15 cellular contexts compared by ENCODE assay signal in the genomic region with DNA sequence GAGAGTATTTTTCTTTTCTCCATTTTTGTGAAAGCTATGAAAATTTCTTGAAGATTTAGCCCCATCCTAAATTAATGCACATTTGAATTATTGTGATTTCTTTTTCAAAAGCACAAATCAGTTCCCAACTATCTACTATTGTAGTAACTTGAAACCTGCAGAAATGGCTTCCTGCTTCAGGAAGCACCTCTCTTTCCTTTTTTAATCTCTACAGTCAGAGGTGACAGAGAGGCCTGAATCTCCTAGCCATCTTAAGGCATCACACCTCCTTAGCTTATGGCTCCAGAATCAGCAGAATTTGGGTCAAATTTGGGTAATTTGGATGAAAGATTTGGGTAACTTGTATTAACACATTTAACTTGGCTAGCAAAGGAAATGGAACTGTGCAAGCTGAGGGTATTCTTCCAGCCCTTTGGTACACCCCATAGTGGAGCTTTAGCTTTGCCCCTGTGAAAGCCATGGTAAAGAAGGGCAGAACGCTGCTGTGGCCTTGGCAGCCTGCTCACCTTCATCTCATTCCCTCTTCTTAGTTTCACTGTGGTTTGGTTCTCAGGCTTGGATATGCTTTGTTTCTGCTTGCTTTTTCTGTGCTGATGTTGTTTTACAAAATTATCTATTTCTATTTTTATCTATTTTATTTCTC.
"Had no signal": no experiment of that assay in that cellular context is flagged by ENCODE, and none has a peak within 500 bp of the region (broad histone marks: within the 10 kb centered on the region; RNA-seq: fewer than 3 reads in every experiment).

No MANE protein-coding gene starts in this region.

- H3K9me3 ChIP-seq: colonic mucosa, left ventricle myocardium inferior had no signal

- H3K9me3 Mint-ChIP-seq: activated naive CD4-positive, alpha-beta T cell treated with anti-CD3 and anti-CD28 coated beads, Interleukin-2, amount 10 ng/mL, durations not matched to agents 7 days and 5 days; activated T-helper 17 cell treated with anti-CD3 and anti-CD28 coated beads, Interleukin-2, amount 50 U/mL, for 72 hours; mesothelial cell of epicardium; neural crest cell; stimulated activated naive CD8-positive, alpha-beta T cell treated with anti-CD3 and anti-CD28 coated beads, Interleukin-15, Interleukin-2, amounts not matched to agents 100 ng/mL and 50 ng/mL, for 24 hours; T-cell had no signal

- H3K4me3 ChIP-seq: cardiac muscle cell, colonic mucosa, left ventricle myocardium inferior had no signal

- H3K4me1 ChIP-seq: colonic mucosa had no signal

- ATAC-seq: activated T-helper 17 cell treated with anti-CD3 and anti-CD28 coated beads, Interleukin-2, amount 50 U/mL, for 72 hours; T-cell had no signal

- H3K9ac ChIP-seq: parathyroid adenoma had no signal

- H3K27ac ChIP-seq: cardiac muscle cell, colonic mucosa, left ventricle myocardium inferior had no signal

- H3K27me3 Mint-ChIP-seq: activated naive CD4-positive, alpha-beta T cell treated with anti-CD3 and anti-CD28 coated beads, Interleukin-2, amount 10 ng/mL, durations not matched to agents 7 days and 5 days; activated T-helper 17 cell treated with anti-CD3 and anti-CD28 coated beads, Interleukin-2, amount 50 U/mL, for 72 hours; stimulated activated naive CD8-positive, alpha-beta T cell treated with anti-CD3 and anti-CD28 coated beads, Interleukin-15, Interleukin-2, amounts not matched to agents 100 ng/mL and 50 ng/mL, for 24 hours; T-cell had no signal

- H3K27ac Mint-ChIP-seq: activated naive CD4-positive, alpha-beta T cell treated with anti-CD3 and anti-CD28 coated beads, Interleukin-2, amount 10 ng/mL, durations not matched to agents 7 days and 5 days; activated T-helper 17 cell treated with anti-CD3 and anti-CD28 coated beads, Interleukin-2, amount 50 U/mL, for 72 hours; mesothelial cell of epicardium; stimulated activated naive CD8-positive, alpha-beta T cell treated with anti-CD3 and anti-CD28 coated beads, Interleukin-15, Interleukin-2, amounts not matched to agents 100 ng/mL and 50 ng/mL, for 24 hours; T-cell had no signal

- H3K36me3 Mint-ChIP-seq: activated naive CD4-positive, alpha-beta T cell treated with anti-CD3 and anti-CD28 coated beads, Interleukin-2, amount 10 ng/mL, durations not matched to agents 7 days and 5 days had no signal

- DNase-seq: activated CD4-positive, alpha-beta T cell treated with anti-CD3 and anti-CD28 coated beads for 48 hours; activated naive CD4-positive, alpha-beta T cell treated with anti-CD3 and anti-CD28 coated beads, Interleukin-2, amount 10 ng/mL, durations not matched to agents 7 days and 5 days; colonic mucosa; effector memory CD4-positive, alpha-beta T cell; left ventricle myocardium inferior; stimulated activated CD4-positive, alpha-beta T cell treated with anti-CD3 and anti-CD28 coated beads, Interleukin-15, amount 100 ng/mL, for 24 hours; stimulated activated CD4-positive, alpha-beta T cell treated with anti-CD3 and anti-CD28 coated beads, Interleukin-4, amount 100 ng/mL, for 24 hours; T-cell; T1000 had no signal

- H3K27me3 ChIP-seq: cardiac muscle cell, colonic mucosa had no signal

- H3K4me3 Mint-ChIP-seq: activated naive CD4-positive, alpha-beta T cell treated with anti-CD3 and anti-CD28 coated beads, Interleukin-2, amount 10 ng/mL, durations not matched to agents 7 days and 5 days; activated T-helper 17 cell treated with anti-CD3 and anti-CD28 coated beads, Interleukin-2, amount 50 U/mL, for 72 hours; mesothelial cell of epicardium; neural crest cell; stimulated activated naive CD8-positive, alpha-beta T cell treated with anti-CD3 and anti-CD28 coated beads, Interleukin-15, Interleukin-2, amounts not matched to agents 100 ng/mL and 50 ng/mL, for 24 hours; T-cell had no signal

- H3K36me3 ChIP-seq: cardiac muscle cell, colonic mucosa, left ventricle myocardium inferior had no signal
